ENCODE assay signal across 8 cellular contexts in the genomic region with DNA sequence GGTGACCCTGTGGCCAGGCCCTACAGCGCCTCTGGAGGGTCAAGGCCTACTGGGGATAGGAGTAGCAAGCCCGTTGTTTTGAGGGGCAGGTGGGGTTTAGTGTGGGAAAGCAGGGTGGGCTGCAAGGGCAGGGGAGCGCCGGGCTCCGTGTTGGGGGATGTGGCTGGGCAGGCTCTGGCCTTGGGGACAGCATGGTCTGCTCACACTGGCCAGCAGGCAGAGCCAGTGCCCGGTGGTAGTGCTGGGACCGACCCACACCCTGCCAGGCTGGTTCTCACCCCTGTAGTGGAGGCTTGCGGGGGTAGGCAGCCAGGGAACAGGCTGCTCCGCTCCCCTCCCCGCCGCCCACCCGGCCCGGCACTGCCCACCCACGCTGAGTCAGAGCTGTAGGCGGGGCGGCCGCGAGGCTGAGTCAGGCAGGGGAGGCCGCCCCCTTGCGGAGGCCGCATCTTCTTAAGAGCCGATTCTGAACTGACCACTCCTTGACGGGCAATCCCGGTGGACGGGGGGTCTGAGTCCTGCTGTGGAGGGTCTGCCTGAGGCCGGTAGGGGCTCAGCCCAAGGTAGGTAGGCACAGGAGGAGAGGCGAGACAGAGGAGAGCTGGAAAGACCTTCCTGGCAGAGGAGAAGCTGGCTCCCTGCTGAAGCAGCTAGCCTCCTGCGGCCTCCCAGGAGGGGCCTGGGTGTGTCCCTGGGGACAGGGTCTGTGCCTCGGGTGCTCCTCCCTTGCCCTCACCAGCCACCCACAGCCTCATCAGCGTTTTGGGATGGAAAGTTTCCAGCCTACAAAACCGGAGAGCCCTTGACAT.
DNase-seq lines count a peak whose midpoint lies in the region; ATAC-seq and TF ChIP-seq lines count a peak whose summit lies in the region.

No MANE protein-coding gene starts in this region.

- H3K9me3 Mint-ChIP-seq in activated CD8-positive, alpha-beta memory T cell treated with anti-CD3 and anti-CD28 coated beads, Interleukin-2, amount 10 ng/mL, durations not matched to agents 7 days and 5 days (ENCODE audit: low read depth), result no peaks in the 10 kb centered on the region

- intact Hi-C loops in mucosa of descending colon (cut with DNase I, micrococcal nuclease), result no loop called here

- H3K27me3 Mint-ChIP-seq in activated CD8-positive, alpha-beta memory T cell treated with anti-CD3 and anti-CD28 coated beads, Interleukin-2, amount 10 ng/mL, durations not matched to agents 7 days and 5 days, result peaks cover 9% of the 10 kb centered on the region

- CTCF ChIA-PET in activated CD8-positive, alpha-beta memory T cell treated with anti-CD3 and anti-CD28 coated beads, Interleukin-2, amount 10 ng/mL, durations not matched to agents 7 days and 5 days (lab: Charles Lee), result interaction anchor here (0.7 to 6.7 kb wide), 14 partner anchors 9 to 388 kb away, joined by 3 to 124 read pairs (median 3); no protein-coding TSS in a partner anchor

- no peaks in the 10 kb centered on the region; the same call in 1 of the 2 replicates for H3K36me3 ChIP-seq in BE2C
- H3K36me3 ChIP-seq in MG63, result peaks cover 20% of the 10 kb centered on the region
- H3K36me3 ChIP-seq in mucosa of descending colon (ENCODE audit: low read depth), result no peaks in the 10 kb centered on the region

- no peaks in the 10 kb centered on the region for H3K36me3 Mint-ChIP-seq in activated CD8-positive, alpha-beta memory T cell treated with anti-CD3 and anti-CD28 coated beads, Interleukin-2, amount 10 ng/mL, durations not matched to agents 7 days and 5 days

- H3K4me1 ChIP-seq in BE2C (peaks cover 52% of the 10 kb centered on the region), mucosa of descending colon (ENCODE audit: low read depth) (peaks cover 31% of the 10 kb centered on the region)

- H3K27me3 ChIP-seq in BE2C, result no peaks in the 10 kb centered on the region
- H3K27me3 ChIP-seq in MG63, result no peaks in the 10 kb centered on the region

- peaks cover 40% of the 10 kb centered on the region for H3K4me1 Mint-ChIP-seq in activated CD8-positive, alpha-beta memory T cell treated with anti-CD3 and anti-CD28 coated beads, Interleukin-2, amount 10 ng/mL, durations not matched to agents 7 days and 5 days

- H3K4me3 Mint-ChIP-seq in activated CD8-positive, alpha-beta memory T cell treated with anti-CD3 and anti-CD28 coated beads, Interleukin-2, amount 10 ng/mL, durations not matched to agents 7 days and 5 days, result no peak overlapping the region

- peak; percentile 21 for ATAC-seq in activated CD8-positive, alpha-beta memory T cell treated with anti-CD3 and anti-CD28 coated beads, Interleukin-2, amount 10 ng/mL, durations not matched to agents 7 days and 5 days
- ATAC-seq in mucosa of descending colon (peak; percentile 44), GM21529 (IDR thresholded peaks at IDR 0.05; ENCODE audit: unreplicated experiment) (no peak)

- DNase-seq in BE2C (peak; percentile 88), MG63 (peak; percentile 81), epidermal melanocyte (ENCODE audit: insufficient read length, low spot score) (peak; percentile 91), mucosa of descending colon (peak; percentile 74 to 83 (median 77)), DMS114 treated with DMSO at 0.1 percent for 48 hours (lab: John Stamatoyannopoulos, UW; ENCODE audit: unreplicated experiment) (no peak)
- peak; percentile 77 for DNase-seq in activated CD8-positive, alpha-beta memory T cell treated with anti-CD3 and anti-CD28 coated beads, Interleukin-2, amount 10 ng/mL, durations not matched to agents 7 days and 5 days
- peak; percentile 44 to 55 for DNase-seq in stimulated activated CD8-positive, alpha-beta memory T cell treated with anti-CD3 and anti-CD28 coated beads, Interleukin-2, amount 100 ng/mL, for 48 hours (ENCODE audit: low read depth in 2 of 2)

- H3K9me3 ChIP-seq in BE2C (no peaks in the 10 kb centered on the region), MG63 (no peaks in the 10 kb centered on the region), mucosa of descending colon (no peaks in the 10 kb centered on the region)

- H3K4me3 ChIP-seq in BE2C (ENCODE audit: low read depth, low read length) (peak overlapping the region; percentile 22; the same call in 1 of the 2 replicates), MG63 (no peak overlapping the region), mucosa of descending colon (no peak overlapping the region)

- peak; percentile 76 for TF ChIP-seq CTCF in BE2C (IDR thresholded peaks at IDR 0.05; ENCODE audit: low read depth, low read length)
- no peak for TF ChIP-seq CTCF in mucosa of descending colon (IDR thresholded peaks at IDR 0.05)

- no peak overlapping the region for H3K27ac Mint-ChIP-seq in activated CD8-positive, alpha-beta memory T cell treated with anti-CD3 and anti-CD28 coated beads, Interleukin-2, amount 10 ng/mL, durations not matched to agents 7 days and 5 days
